ENCODE assay signal across 26 cellular contexts in the genomic region with DNA sequence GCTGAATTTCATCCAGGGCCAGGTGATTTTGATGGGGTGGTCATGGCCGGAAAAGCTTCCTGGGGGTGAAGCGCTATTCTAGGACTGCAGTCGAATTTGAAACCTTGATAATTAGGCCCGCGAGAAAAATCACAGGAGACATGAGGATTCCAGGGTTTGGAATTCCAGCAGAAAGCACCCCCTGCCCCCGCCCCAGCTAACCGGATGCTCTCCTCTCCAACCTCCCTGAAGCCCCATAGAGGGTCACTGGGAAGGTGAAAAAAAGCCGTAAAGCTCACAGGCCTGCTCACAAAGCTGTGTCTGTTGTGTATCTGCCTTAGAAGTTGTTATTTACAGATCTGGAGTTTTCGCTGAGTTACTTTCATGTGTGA. TPM values are rescaled to one million over a fixed set of nuclear protein-coding genes. Genes with fewer than 3 reads are reported as not detected.
DNase-seq lines count a peak whose midpoint lies in the region; ATAC-seq, FAIRE-seq and TF ChIP-seq lines count a peak whose summit lies in the region.
"Had no signal": no experiment of that assay in that cellular context is flagged by ENCODE, and none has a peak within 500 bp of the region (broad histone marks: within the 10 kb centered on the region; RNA-seq: fewer than 3 reads in every experiment).

No MANE protein-coding gene starts in this region.

- H3K9ac ChIP-seq in HCT116 (ENCODE audit: low read length) (no peak overlapping the region), endodermal cell (ENCODE audit: extremely low read depth, low read length, poor library complexity, severe bottlenecking) (no peak overlapping the region)

- no peak overlapping the region for H2AFZ ChIP-seq in HCT116 (ENCODE audit: low read depth, low read length, poor library complexity, severe bottlenecking)

- no peak overlapping the region for H3K27ac Mint-ChIP-seq in activated naive CD4-positive, alpha-beta T cell treated with anti-CD3 and anti-CD28 coated beads for 36 hours
- no peak overlapping the region for H3K27ac Mint-ChIP-seq in endodermal cell
- no peak overlapping the region for H3K27ac Mint-ChIP-seq in WTC11
- H3K27ac Mint-ChIP-seq: mesothelial cell of epicardium had no signal

- BruUV-seq in HCT116 (replicated peaks; lab: Mats Ljungman, UMichigan), result no TSS peak

- TF ChIP-seq CTCF in HCT116 (IDR thresholded peaks at IDR 0.05 in 2 of 3, conservative IDR thresholded peaks at IDR 0.05 in 1 of 3; ENCODE audit: borderline replicate concordance in 1 of 3, insufficient read depth in 1 of 3, low read depth in 2 of 3, low read length in 2 of 3), result no peak
- no peak for TF ChIP-seq CTCF in endodermal cell (conservative IDR thresholded peaks at IDR 0.05)
- no peak for TF ChIP-seq CTCF in prostate gland (IDR thresholded peaks at IDR 0.05)
- TF ChIP-seq CTCF in WTC11 (IDR thresholded peaks at IDR 0.05), result no peak

- CTCF ChIA-PET in activated naive CD4-positive, alpha-beta T cell treated with anti-CD3 and anti-CD28 coated beads for 36 hours (lab: Charles Lee), result interaction anchor here (0.8 to 1.1 kb wide), 2 partner anchors 28 to 70 kb away, joined by 3 read pairs; no protein-coding TSS in a partner anchor
- CTCF ChIA-PET in HCT116 (lab: Charles Lee), result no interaction called here
- CTCF ChIA-PET in WTC11 (lab: Charles Lee), result interaction anchor here (0.7 to 3.7 kb wide), 8 partner anchors 9 to 52 kb away, joined by 3 to 33 read pairs (median 4); no protein-coding TSS in a partner anchor

- H3K36me3 ChIP-seq in HCT116 (ENCODE audit: control insufficient read depth in 1 of 2, insufficient read depth in 2 of 2, low read length in 2 of 2), result peaks cover 5 to 9% of the 10 kb centered on the region in 2 experiments; a peak in 1 of 4 replicates
- peaks cover 3% of the 10 kb centered on the region for H3K36me3 ChIP-seq in endodermal cell (ENCODE audit: control insufficient read depth, insufficient read depth, low read length)
- H3K36me3 ChIP-seq in prostate gland, result no peaks in the 10 kb centered on the region
- H3K36me3 ChIP-seq: MG63, stomach, thyroid gland had no signal

- RAD21 ChIA-PET in HCT116 (lab: Charles Lee; ENCODE audit: low non-redundant PET in 1 of 2, low total read pairs in 2 of 2, uncharacterized antibody in 2 of 2, unreplicated experiment in 2 of 2), result interaction anchor here in 1 of 2 experiments (0.6 kb wide), 1 partner anchor 959 kb away, joined by 4 read pairs; no protein-coding TSS in a partner anchor

- H3K27me3 ChIP-seq in HCT116 (ENCODE audit: insufficient read depth, low read length) (no peaks in the 10 kb centered on the region), endodermal cell (ENCODE audit: control insufficient read depth, insufficient read depth, low read length, poor library complexity, severe bottlenecking) (no peaks in the 10 kb centered on the region), prostate gland (replicated peaks; ENCODE audit: insufficient read depth) (no peaks in the 10 kb centered on the region)
- H3K27me3 ChIP-seq: BLaER1 treated with 17β-estradiol and CSF1 and Interleukin-3, amounts not matched to agents 10 nM and 100 nM; MG63; thyroid gland had no signal

- ATAC-seq in HCT116 (no peak), WTC11 (no peak)

- H3K9me2 ChIP-seq in HCT116 (ENCODE audit: insufficient read depth), result no peaks in the 10 kb centered on the region

- H3K27ac ChIP-seq in HCT116 (ENCODE audit: low read depth, low read length) (no peak overlapping the region), endodermal cell (ENCODE audit: low read depth, low read length) (no peak overlapping the region), prostate gland (peak overlapping the region; percentile 42 to 48)
- H3K27ac ChIP-seq: BLaER1 treated with 17β-estradiol and CSF1 and Interleukin-3, amounts not matched to agents 10 nM and 100 nM; epithelial cell of prostate; stomach; thyroid gland had no signal

- H3K9me3 Mint-ChIP-seq in activated naive CD4-positive, alpha-beta T cell treated with anti-CD3 and anti-CD28 coated beads for 36 hours, result no peaks in the 10 kb centered on the region
- H3K9me3 Mint-ChIP-seq in endodermal cell (no peaks in the 10 kb centered on the region), WTC11 (no peaks in the 10 kb centered on the region)
- H3K9me3 Mint-ChIP-seq: mesothelial cell of epicardium, naive B cell had no signal

- H3K9me3 ChIP-seq in HCT116 (ENCODE audit: control insufficient read depth in 1 of 2, insufficient read depth in 1 of 2, low read depth in 1 of 2, low read length in 2 of 2) (no peaks in the 10 kb centered on the region), endodermal cell (ENCODE audit: control insufficient read depth, low read length) (no peaks in the 10 kb centered on the region), prostate gland (no peaks in the 10 kb centered on the region)
- H3K9me3 ChIP-seq: BLaER1 treated with 17β-estradiol and CSF1 and Interleukin-3, amounts not matched to agents 10 nM and 100 nM; MG63; stomach; thyroid gland had no signal

- peak overlapping the region; percentile 82 for H3K4me2 ChIP-seq in HCT116 (ENCODE audit: low read length)

- peaks cover 5% of the 10 kb centered on the region for H3K27me3 Mint-ChIP-seq in activated naive CD4-positive, alpha-beta T cell treated with anti-CD3 and anti-CD28 coated beads for 36 hours (ENCODE audit: low read depth)
- peaks cover 10% of the 10 kb centered on the region for H3K27me3 Mint-ChIP-seq in endodermal cell (ENCODE audit: insufficient read depth)
- peaks cover 17% of the 10 kb centered on the region; the same call in 1 of the 2 replicates for H3K27me3 Mint-ChIP-seq in WTC11 (ENCODE audit: low read depth)
- H3K27me3 Mint-ChIP-seq: naive B cell had no signal

- H3K36me3 Mint-ChIP-seq in activated naive CD4-positive, alpha-beta T cell treated with anti-CD3 and anti-CD28 coated beads for 36 hours (ENCODE audit: low read depth), result peaks cover 10% of the 10 kb centered on the region
- peaks cover 9% of the 10 kb centered on the region for H3K36me3 Mint-ChIP-seq in endodermal cell (ENCODE audit: low read depth)
- H3K36me3 Mint-ChIP-seq in WTC11, result peaks cover 9% of the 10 kb centered on the region; the same call in 1 of the 2 replicates
- H3K36me3 Mint-ChIP-seq: mesothelial cell of epicardium, naive B cell had no signal

- H3K4me3 Mint-ChIP-seq in activated naive CD4-positive, alpha-beta T cell treated with anti-CD3 and anti-CD28 coated beads for 36 hours, result peak overlapping the region; percentile 32
- H3K4me3 Mint-ChIP-seq in endodermal cell, result peak overlapping the region; percentile 67
- no peak overlapping the region for H3K4me3 Mint-ChIP-seq in WTC11

- H3K79me2 ChIP-seq in HCT116 (ENCODE audit: insufficient read depth, low read length), result peaks cover 36% of the 10 kb centered on the region

- peaks cover 21% of the 10 kb centered on the region for H3K4me1 Mint-ChIP-seq in activated naive CD4-positive, alpha-beta T cell treated with anti-CD3 and anti-CD28 coated beads for 36 hours (ENCODE audit: low read depth)
- H3K4me1 Mint-ChIP-seq in endodermal cell (no peaks in the 10 kb centered on the region), WTC11 (peaks cover 10% of the 10 kb centered on the region)

- no peak for FAIRE-seq in GM19239 (lab: Jason Lieb, UNC)
- FAIRE-seq: bronchial epithelial cell, HTR-8/SVneo, kidney, small intestine had no signal

- no peak for DNase-seq in activated naive CD4-positive, alpha-beta T cell treated with anti-CD3 and anti-CD28 coated beads for 36 hours
- no peak for DNase-seq in activated naive CD4-positive, alpha-beta T cell (lab: John Stamatoyannopoulos, UW)
- DNase-seq in HCT116 (ENCODE audit: low read depth, low spot score), result no peak
- no peak for DNase-seq in endodermal cell
- no peak for DNase-seq in prostate gland (ENCODE audit: low spot score)
- DNase-seq in GM19239 (ENCODE audit: insufficient read length, low spot score), result no peak
- no peak for DNase-seq in GM03348 (ENCODE audit: low spot score)
- no peak for DNase-seq in WTC11 (ENCODE audit: low spot score)
- DNase-seq: activated CD4-positive, alpha-beta T cell treated with anti-CD3 and anti-CD28 coated beads, Interleukin-2, amount 50 U/mL, for 4 hours; activated effector memory CD4-positive, alpha-beta T cell treated with anti-CD3 and anti-CD28 coated beads, Interleukin-2, amount 50 U/mL, for 16 hours; amygdala; KG1; MG63; naive B cell; NCI-H1417 treated with DMSO at 0.1 percent for 48 hours; NCI-H2081 treated with DMSO at 0.1 percent for 48 hours; OCI-M1; small intestine had no signal

- H3K4me3 ChIP-seq in HCT116 (replicated peaks in 1 of 2; ENCODE audit: low read depth in 1 of 2, low read length in 2 of 2), result no peak overlapping the region
- H3K4me3 ChIP-seq in endodermal cell (ENCODE audit: low read length), result no peak overlapping the region
- H3K4me3 ChIP-seq in prostate gland, result no peak overlapping the region

- H3K4me1 ChIP-seq in HCT116 (ENCODE audit: control insufficient read depth in 1 of 2, insufficient read depth in 2 of 2, low read length in 2 of 2), result peaks cover 14 to 24% of the 10 kb centered on the region in 2 experiments
- no peaks in the 10 kb centered on the region for H3K4me1 ChIP-seq in endodermal cell (ENCODE audit: control insufficient read depth, insufficient read depth, low read length)
- peaks cover 9% of the 10 kb centered on the region for H3K4me1 ChIP-seq in prostate gland (replicated peaks)

- no peak for TF ChIP-seq RAD21 in HCT116 (IDR thresholded peaks at IDR 0.05; ENCODE audit: low read depth)

- 70 to 81% methylated on average over 8 to 9 of the region's 9 CpGs for WGBS in endodermal cell (ENCODE audit: insufficient coverage in 1 of 2, insufficient read length in 1 of 2), 2 experiments
- 46% methylated on average over 9 of the region's 9 CpGs for WGBS in prostate gland

- intact Hi-C loops in activated naive CD4-positive, alpha-beta T cell treated with anti-CD3 and anti-CD28 coated beads for 36 hours (cut with micrococcal nuclease), result loop anchor here (1.0 to 2.0 kb wide), 2 partner anchors 109 to 133 kb away; a partner anchor contains a TSS
- intact Hi-C loops in HCT116 (cut with micrococcal nuclease), result loop anchor here (2.0 kb wide), 1 partner anchor 75 kb away; no protein-coding TSS in a partner anchor
- intact Hi-C loops in prostate gland (cut with DNase I), result no loop called here

- POLR2A ChIA-PET in HCT116 (lab: Charles Lee) (interaction anchor here (1.0 kb wide), 1 partner anchor 11 kb away, joined by 3 read pairs; no protein-coding TSS in a partner anchor), WTC11 (lab: Charles Lee) (interaction anchor here (0.9 kb wide), 2 partner anchors 9 to 31 kb away, joined by 3 read pairs; no protein-coding TSS in a partner anchor)

- no peak for TF ChIP-seq POLR2A in HCT116 (IDR thresholded peaks at IDR 0.05; ENCODE audit: borderline replicate concordance, extremely low read depth, insufficient read depth, insufficient read length)
- TF ChIP-seq POLR2A in prostate gland (IDR thresholded peaks at IDR 0.05), result no peak

- no peaks in the 10 kb centered on the region; the same call in 1 of the 2 replicates for H4K20me1 ChIP-seq in HCT116 (ENCODE audit: insufficient read depth)

TF ChIP-seq in WTC11, 78 proteins besides CTCF, POLR2A, EP300 and RAD21 (continues in another document):
- TF ChIP-seq ATF1 (CRISPR knock-in tag; IDR thresholded peaks at IDR 0.05), result no peak

RNA-seq across cellular contexts. Expression of a gene that starts 1.2 kb away (rescaled TPM):
- total RNA-seq in activated naive CD4-positive, alpha-beta T cell treated with anti-CD3 and anti-CD28 coated beads for 36 hours, result 10 to 100 TPM; 60.7 to 66.6 TPM
- total RNA-seq in HCT116 (2021; ENCODE audit: unreplicated experiment) (53.3 TPM), endodermal cell (10 to 100 TPM; 32.8 to 42.3 TPM), prostate gland (1 to 10 TPM; 4.5 to 6.2 TPM), WTC11 (2021) (35.5 to 38.4 TPM (median 38.0 TPM) in 3 replicates)
- polyA plus RNA-seq in HCT116 (2012), result 10.8 and 19.4 TPM in 2 replicates
- polyA plus RNA-seq in endodermal cell (2013, experiment 1 of 2), result 31.2 TPM
- polyA plus RNA-seq in endodermal cell (2013, experiment 2 of 2), result 30.9 TPM

Comparison
In these comparisons a context has a peak if more than half of its experiments do, and no peak if none do; other contexts are left out.
1. H3K27ac ChIP-seq: peak in prostate gland (2 of 2); none in HCT116 (single experiment) and endodermal cell (single experiment).